1 cellular context compared by ENCODE assay signal in the genomic region with DNA sequence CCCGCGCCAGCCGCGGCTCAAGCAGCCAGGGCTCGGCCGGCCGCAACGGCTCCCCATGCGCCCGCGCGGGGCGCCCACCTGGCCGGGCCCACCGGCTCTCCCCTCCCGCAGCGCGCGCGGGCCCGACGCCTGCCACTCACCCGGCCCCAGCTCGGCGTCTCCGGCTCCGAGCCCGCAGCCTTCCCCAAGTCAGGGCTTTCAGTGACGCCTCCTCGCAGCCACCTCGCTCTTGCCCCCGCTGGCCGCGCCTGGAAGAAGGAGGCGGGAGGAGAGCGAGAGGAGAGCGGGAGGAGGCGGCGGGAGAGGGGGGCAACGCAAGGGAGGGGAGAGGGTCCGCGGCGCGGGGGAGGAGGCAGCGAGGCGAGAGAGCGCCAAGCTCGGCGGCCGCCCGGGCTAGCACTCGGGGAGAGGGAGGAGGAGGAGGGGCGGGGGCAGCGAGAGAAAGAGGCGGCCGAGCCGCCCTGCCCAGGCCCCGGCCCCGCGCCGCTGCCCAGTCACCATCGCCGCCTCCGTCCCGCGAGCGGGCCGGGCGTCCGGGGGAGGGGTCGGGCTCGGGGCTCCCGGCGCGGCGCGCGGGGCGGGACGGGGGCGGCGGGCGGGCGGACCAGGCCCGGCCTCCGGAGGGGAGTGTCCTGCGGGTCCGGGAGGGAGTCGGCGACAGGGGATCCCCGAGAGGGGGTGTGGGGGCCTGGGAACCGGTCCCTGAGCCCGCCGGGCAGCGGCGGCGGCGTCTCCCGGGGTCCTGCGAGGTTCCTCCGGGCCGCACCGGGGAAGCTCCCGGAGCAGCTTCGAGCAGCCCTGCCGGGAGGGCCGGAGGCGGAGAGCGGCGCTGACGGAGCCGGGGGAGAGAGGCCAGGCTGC.
TF ChIP-seq lines count a peak whose summit lies in the region.

Gene LHFPL2 (minus strand): TSS at position 414 of the 861 bp plus-strand sequence. CDS start 138,559 bp downstream, outside the sequence.

TF ChIP-seq in K562, 482 proteins besides CTCF, POLR2A, EP300 and RAD21 (continued from another document and continues in another):
- TF ChIP-seq NKRF (IDR thresholded peaks at IDR 0.05; ENCODE audit: borderline replicate concordance) (no peak), SMAD1 (IDR thresholded peaks at IDR 0.05; ENCODE audit: low read depth, low read length, partially characterized antibody) (no peak), TEAD4 (IDR thresholded peaks at IDR 0.05; ENCODE audit: low read length) (no peak), TEAD4 (CRISPR knock-in tag; IDR thresholded peaks at IDR 0.05; ENCODE audit: borderline replicate concordance) (peak; percentile 88; the same call in 1 of the 2 replicates), ZFX (CRISPR knock-in tag; IDR thresholded peaks at IDR 0.05) (peak; percentile 79), ZEB2 (IDR thresholded peaks at IDR 0.05) (no peak), ZNF143 (CRISPR knock-in tag; IDR thresholded peaks at IDR 0.05) (no peak), XRCC4 (IDR thresholded peaks at IDR 0.05; ENCODE audit: extremely low read depth, insufficient read depth, insufficient read length) (no peak), ZNF431 (CRISPR knock-in tag; IDR thresholded peaks at IDR 0.05) (peak; percentile 91), ETV6 (IDR thresholded peaks at IDR 0.05; ENCODE audit: borderline replicate concordance in 1 of 2, low read depth in 2 of 2, low read length in 1 of 2) (no peak), ETV6 (CRISPR knock-in tag; IDR thresholded peaks at IDR 0.05; ENCODE audit: borderline replicate concordance) (0 out of 2 replicates have a peak, but pooled peaks have one; percentile 25), HMG20A (CRISPR knock-in tag; conservative IDR thresholded peaks at IDR 0.05) (no peak), NR3C1 (CRISPR knock-in tag; IDR thresholded peaks at IDR 0.05) (peak; percentile 83; the same call in 1 of the 2 replicates), ZBTB7A (IDR thresholded peaks at IDR 0.05; ENCODE audit: borderline replicate concordance, control insufficient read depth, low read depth, low read length) (peak; percentile 47; the same call in 1 of the 2 replicates), ZFP36 (IDR thresholded peaks at IDR 0.05; ENCODE audit: low read depth, low read length, partially characterized antibody) (no peak), SMARCE1 (IDR thresholded peaks at IDR 0.05) (no peak), ZNF165 (CRISPR knock-in tag; IDR thresholded peaks at IDR 0.05; ENCODE audit: borderline replicate concordance) (no peak), MITF (IDR thresholded peaks at IDR 0.05) (no peak), SMAD4 (CRISPR knock-in tag; conservative IDR thresholded peaks at IDR 0.05) (no peak), ZNF175 (CRISPR knock-in tag; IDR thresholded peaks at IDR 0.05; ENCODE audit: low read depth) (0 out of 2 replicates have a peak, but pooled peaks have one; percentile 13), LCOR (CRISPR knock-in tag; IDR thresholded peaks at IDR 0.05) (0 out of 2 replicates have a peak, but pooled peaks have one; percentile 20), TEAD1 (CRISPR knock-in tag; IDR thresholded peaks at IDR 0.05) (peak in 1 of 2 experiments; percentile 73; a peak in 1 of 4 replicates), HLTF (IDR thresholded peaks at IDR 0.05) (no peak), FOXJ3 (CRISPR knock-in tag; IDR thresholded peaks at IDR 0.05) (no peak), ZBTB1 (CRISPR knock-in tag; IDR thresholded peaks at IDR 0.05; ENCODE audit: borderline replicate concordance, low read depth) (peak; percentile 87), WHSC1 (IDR thresholded peaks at IDR 0.05; ENCODE audit: low read length) (no peak), ELK3 (CRISPR knock-in tag; IDR thresholded peaks at IDR 0.05) (no peak), MAZ (CRISPR knock-in tag; conservative IDR thresholded peaks at IDR 0.05 in 1 of 2, IDR thresholded peaks at IDR 0.05 in 1 of 2) (peak; percentile 12 to 79; a peak in 2 of 4 replicates), CXXC5 (CRISPR knock-in tag; IDR thresholded peaks at IDR 0.05) (peak; percentile 56), EP400 (IDR thresholded peaks at IDR 0.05) (no peak), MAX (CRISPR knock-in tag; IDR thresholded peaks at IDR 0.05) (peak; percentile 84), NRF1 (conservative IDR thresholded peaks at IDR 0.05 in 1 of 2, IDR thresholded peaks at IDR 0.05 in 1 of 2) (peak in 1 of 2 experiments; percentile 29; a peak in 2 of 4 replicates), MYC (IDR thresholded peaks at IDR 0.05; ENCODE audit: low read depth, low read length) (0 out of 2 replicates have a peak, but pooled peaks have one; percentile 16), MYC (CRISPR knock-in tag; IDR thresholded peaks at IDR 0.05; ENCODE audit: borderline replicate concordance, low read depth) (no peak), ZNF778 (CRISPR knock-in tag; IDR thresholded peaks at IDR 0.05) (no peak), E2F3 (CRISPR knock-in tag; IDR thresholded peaks at IDR 0.05) (0 out of 2 replicates have a peak, but pooled peaks have one; percentile 36), ARID4B (CRISPR knock-in tag; IDR thresholded peaks at IDR 0.05) (0 out of 2 replicates have a peak, but pooled peaks have one; percentile 18), SIN3B (IDR thresholded peaks at IDR 0.05; ENCODE audit: low read depth) (peak; percentile 33; the same call in 1 of the 2 replicates)
- TF ChIP-seq, protein P1, sequence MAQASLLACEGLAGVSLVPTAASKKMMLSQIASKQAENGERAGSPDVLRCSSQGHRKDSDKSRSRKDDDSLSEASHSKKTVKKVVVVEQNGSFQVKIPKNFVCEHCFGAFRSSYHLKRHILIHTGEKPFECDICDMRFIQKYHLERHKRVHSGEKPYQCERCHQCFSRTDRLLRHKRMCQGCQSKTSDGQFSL (CRISPR knock-in tag; IDR thresholded peaks at IDR 0.05), result peak; percentile 62; the same call in 1 of the 2 replicates
- TF ChIP-seq, protein P1 (tag; IDR thresholded peaks at IDR 0.05), result no peak
- TF ChIP-seq, protein P2, sequence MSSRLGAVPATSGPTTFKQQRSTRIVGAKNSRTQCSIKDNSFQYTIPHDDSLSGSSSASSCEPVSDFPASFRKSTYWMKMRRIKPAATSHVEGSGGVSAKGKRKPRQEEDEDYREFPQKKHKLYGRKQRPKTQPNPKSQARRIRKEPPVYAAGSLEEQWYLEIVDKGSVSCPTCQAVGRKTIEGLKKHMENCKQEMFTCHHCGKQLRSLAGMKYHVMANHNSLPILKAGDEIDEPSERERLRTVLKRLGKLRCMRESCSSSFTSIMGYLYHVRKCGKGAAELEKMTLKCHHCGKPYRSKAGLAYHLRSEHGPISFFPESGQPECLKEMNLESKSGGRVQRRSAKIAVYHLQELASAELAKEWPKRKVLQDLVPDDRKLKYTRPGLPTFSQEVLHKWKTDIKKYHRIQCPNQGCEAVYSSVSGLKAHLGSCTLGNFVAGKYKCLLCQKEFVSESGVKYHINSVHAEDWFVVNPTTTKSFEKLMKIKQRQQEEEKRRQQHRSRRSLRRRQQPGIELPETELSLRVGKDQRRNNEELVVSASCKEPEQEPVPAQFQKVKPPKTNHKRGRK (tag; IDR thresholded peaks at IDR 0.05), result no peak
- TF ChIP-seq, protein P3, sequence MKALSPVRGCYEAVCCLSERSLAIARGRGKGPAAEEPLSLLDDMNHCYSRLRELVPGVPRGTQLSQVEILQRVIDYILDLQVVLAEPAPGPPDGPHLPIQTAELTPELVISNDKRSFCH (CRISPR knock-in tag; IDR thresholded peaks at IDR 0.05), result no peak
- TF ChIP-seq, protein P3 (tag; IDR thresholded peaks at IDR 0.05), result peak; percentile 43; the same call in 1 of the 2 replicates
- TF ChIP-seq, protein P4, sequence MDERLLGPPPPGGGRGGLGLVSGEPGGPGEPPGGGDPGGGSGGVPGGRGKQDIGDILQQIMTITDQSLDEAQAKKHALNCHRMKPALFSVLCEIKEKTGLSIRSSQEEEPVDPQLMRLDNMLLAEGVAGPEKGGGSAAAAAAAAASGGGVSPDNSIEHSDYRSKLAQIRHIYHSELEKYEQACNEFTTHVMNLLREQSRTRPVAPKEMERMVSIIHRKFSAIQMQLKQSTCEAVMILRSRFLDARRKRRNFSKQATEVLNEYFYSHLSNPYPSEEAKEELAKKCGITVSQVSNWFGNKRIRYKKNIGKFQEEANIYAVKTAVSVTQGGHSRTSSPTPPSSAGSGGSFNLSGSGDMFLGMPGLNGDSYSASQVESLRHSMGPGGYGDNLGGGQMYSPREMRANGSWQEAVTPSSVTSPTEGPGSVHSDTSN (CRISPR knock-in tag; IDR thresholded peaks at IDR 0.05; ENCODE audit: low read depth), result 0 out of 2 replicates have a peak, but pooled peaks have one; percentile 14
- TF ChIP-seq, protein P4 (tag; conservative IDR thresholded peaks at IDR 0.05; ENCODE audit: low read depth), result no peak
